Comparison of ENCODE assay signal across 23 cellular contexts in genomic region chrX:13177921-13178320, GRCh38.
DNase-seq lines count a peak whose midpoint lies in the region; ATAC-seq and TF ChIP-seq lines count a peak whose summit lies in the region.
"Had no signal": no experiment of that assay in that cellular context is flagged by ENCODE, and none has a peak within 500 bp of the region (broad histone marks: within the 10 kb centered on the region; RNA-seq: fewer than 3 reads in every experiment).

No MANE protein-coding gene starts in this region.

- H3K4me3 ChIP-seq in CD8-positive, alpha-beta T cell (ENCODE audit: low read depth, low read length) = no peak overlapping the region
- no peak overlapping the region for H3K4me3 ChIP-seq in trophoblast cell (ENCODE audit: low read depth, low read length)
- H3K4me3 ChIP-seq: heart right ventricle, spleen, transverse colon had no signal

- H3K9ac ChIP-seq in trophoblast cell (ENCODE audit: low read length) = no peak overlapping the region

- CTCF ChIA-PET in CD8-positive, alpha-beta T cell (lab: Charles Lee) = interaction anchor here (0.6 to 1.6 kb wide), 3 partner anchors 32 to 310 kb away, joined by 3 to 4 read pairs (median 3); no protein-coding TSS in a partner anchor
- CTCF ChIA-PET in T-cell (lab: Charles Lee) = no interaction called here

- no peak for TF ChIP-seq CTCF in CD8-positive, alpha-beta T cell (IDR thresholded peaks at IDR 0.05)

- no peaks in the 10 kb centered on the region for H3K79me1 ChIP-seq in trophoblast cell (ENCODE audit: low read length)

- no peak overlapping the region for H4K8ac ChIP-seq in trophoblast cell (ENCODE audit: low read depth, low read length)

- POLR2A ChIA-PET in CD8-positive, alpha-beta T cell (lab: Charles Lee) = no interaction called here
- POLR2A ChIA-PET in T-cell (lab: Charles Lee) = no interaction called here

- H2AK5ac ChIP-seq in trophoblast cell (ENCODE audit: low read length) = no peak overlapping the region

- H4K91ac ChIP-seq in trophoblast cell (ENCODE audit: low read depth, low read length) = no peak overlapping the region

- WGBS in trophoblast cell (ENCODE audit: extremely low coverage, insufficient coverage, insufficient read length) = no CpG with 5 or more reads among the region's 3 CpGs

- peak overlapping the region; percentile 64 for H3K27ac Mint-ChIP-seq in CD8-positive, alpha-beta T cell
- H3K27ac Mint-ChIP-seq in T-cell = peak overlapping the region; percentile 49 to 55
- H3K27ac Mint-ChIP-seq: naive B cell had no signal

- no peak overlapping the region for H2BK5ac ChIP-seq in trophoblast cell (ENCODE audit: low read depth, low read length, poor library complexity)

- no peaks in the 10 kb centered on the region for H3K9me3 Mint-ChIP-seq in CD8-positive, alpha-beta T cell
- H3K9me3 Mint-ChIP-seq in T-cell = no peaks in the 10 kb centered on the region

- no peak overlapping the region for H4K12ac ChIP-seq in trophoblast cell (ENCODE audit: low read depth, low read length)

- no peak overlapping the region for H3K4me3 Mint-ChIP-seq in CD8-positive, alpha-beta T cell
- H3K4me3 Mint-ChIP-seq in T-cell = no peak overlapping the region
- H3K4me3 Mint-ChIP-seq: naive B cell had no signal

- no peak overlapping the region for H3K27ac ChIP-seq in CD8-positive, alpha-beta T cell (ENCODE audit: low read depth, low read length)
- H3K27ac ChIP-seq in trophoblast cell (ENCODE audit: low read depth, low read length) = no peak overlapping the region
- H3K27ac ChIP-seq: heart right ventricle, HL-60, spleen, transverse colon had no signal

- DNase-seq in NCI-H2107 treated with DMSO at 0.1 percent for 48 hours (lab: John Stamatoyannopoulos, UW; ENCODE audit: unreplicated experiment) (peak; percentile 22), NCI-H2107 (lab: John Stamatoyannopoulos, UW) (no peak), NCI-H1105 treated with DMSO at 0.1 percent for 48 hours (lab: John Stamatoyannopoulos, UW) (peak; percentile 52), T-cell (no peak), trophoblast cell (no peak), NCI-H2196 treated with DMSO at 0.1 percent for 48 hours (lab: John Stamatoyannopoulos, UW; ENCODE audit: unreplicated experiment) (no peak)
- DNase-seq in CD8-positive, alpha-beta T cell = no peak
- DNase-seq in NK-92 treated with Interleukin-12 subunit alpha and Interleukin-12 subunit beta, amount 100 ng/mL, for 24 hours (lab: John Stamatoyannopoulos, UW) = no peak
- DNase-seq: 8988T; activated CD4-positive, CD25-positive, alpha-beta regulatory T cell treated with anti-CD3 and anti-CD28 coated beads, Interleukin-2, amount 50 U/mL, for 72 hours; AML-193; effector CD4-positive, alpha-beta T cell; heart right ventricle; mesendoderm; naive B cell; NCI-H187; retina; spleen; stimulated activated CD4-positive, alpha-beta T cell treated with anti-CD3 and anti-CD28 coated beads, Interleukin-4, amount 100 ng/mL, for 1 hour; stimulated activated naive CD4-positive, alpha-beta T cell treated with Interleukin-2 at 50 U/mL for 16 hours; transverse colon had no signal

- intact Hi-C loops in CD8-positive, alpha-beta T cell (cut with DNase I, micrococcal nuclease) = no loop called here

- peaks cover 8% of the 10 kb centered on the region for H3K4me1 ChIP-seq in CD8-positive, alpha-beta T cell (ENCODE audit: insufficient read depth, low read length)
- H3K4me1 ChIP-seq in trophoblast cell (ENCODE audit: control insufficient read depth in 1 of 2, insufficient read depth in 2 of 2, low read length in 2 of 2) = no peaks in the 10 kb centered on the region
- H3K4me1 ChIP-seq: heart right ventricle, spleen, transverse colon had no signal

- H3K36me3 Mint-ChIP-seq in CD8-positive, alpha-beta T cell = no peaks in the 10 kb centered on the region
- H3K36me3 Mint-ChIP-seq in T-cell = no peaks in the 10 kb centered on the region

- H3K79me2 ChIP-seq in trophoblast cell (ENCODE audit: control insufficient read depth, insufficient read depth, low read length, poor library complexity) = no peaks in the 10 kb centered on the region

- no peaks in the 10 kb centered on the region for H3K27me3 ChIP-seq in CD8-positive, alpha-beta T cell (ENCODE audit: insufficient read depth, low read length)
- no peaks in the 10 kb centered on the region for H3K27me3 ChIP-seq in trophoblast cell (ENCODE audit: insufficient read depth, low read length)
- H3K27me3 ChIP-seq: transverse colon had no signal

- no peak overlapping the region for H3K14ac ChIP-seq in trophoblast cell (ENCODE audit: low read length)

- ATAC-seq in CD8-positive, alpha-beta T cell = no peak
- ATAC-seq in T-cell (replicated peaks in 1 of 4) = peak in 3 of 4 experiments; percentile 47 to 77 (median 50)
- ATAC-seq: heart right ventricle, HepG2 had no signal

- no peaks in the 10 kb centered on the region for H3K9me3 ChIP-seq in CD8-positive, alpha-beta T cell (ENCODE audit: low read length)
- H3K9me3 ChIP-seq in trophoblast cell (ENCODE audit: insufficient read depth, low read depth, low read length) = no peaks in the 10 kb centered on the region
- H3K9me3 ChIP-seq: heart right ventricle, spleen, transverse colon had no signal

- no peaks in the 10 kb centered on the region for H3K36me3 ChIP-seq in CD8-positive, alpha-beta T cell (ENCODE audit: insufficient read depth, low read length)
- no peaks in the 10 kb centered on the region for H3K36me3 ChIP-seq in trophoblast cell (ENCODE audit: control insufficient read depth in 1 of 2, insufficient read depth in 2 of 2, low read length in 2 of 2)
- H3K36me3 ChIP-seq: heart right ventricle, spleen, transverse colon had no signal

- no peak overlapping the region for H2BK12ac ChIP-seq in trophoblast cell (ENCODE audit: low read length)

- H3K4me2 ChIP-seq in trophoblast cell (ENCODE audit: low read length) = no peak overlapping the region

- H3K27me3 Mint-ChIP-seq in CD8-positive, alpha-beta T cell (ENCODE audit: low read depth) = no peaks in the 10 kb centered on the region
- H3K27me3 Mint-ChIP-seq in T-cell = peaks cover 0 to 32% of the 10 kb centered on the region in 2 donors

- H2BK120ac ChIP-seq in trophoblast cell (ENCODE audit: insufficient read depth, low read length, poor library complexity) = no peak overlapping the region

- peaks cover 10% of the 10 kb centered on the region for H3K4me1 Mint-ChIP-seq in CD8-positive, alpha-beta T cell (ENCODE audit: low read depth)
- H3K4me1 Mint-ChIP-seq in T-cell = peaks cover 8 to 11% (median 8%) of the 10 kb centered on the region in 3 donors

- no peak overlapping the region for H3K23ac ChIP-seq in trophoblast cell (ENCODE audit: low read length)

- no peak overlapping the region for H3K4ac ChIP-seq in trophoblast cell (ENCODE audit: low read depth, low read length)

- no peak overlapping the region for H3K18ac ChIP-seq in trophoblast cell (ENCODE audit: low read length)

- no peak overlapping the region for H2AFZ ChIP-seq in trophoblast cell (ENCODE audit: insufficient read depth, low read length, poor library complexity)

Comparison
In these comparisons a context has a peak if more than half of its experiments do, and no peak if none do; other contexts are left out.
1. DNase-seq: peak in NCI-H2107 treated with DMSO at 0.1 percent for 48 hours (single experiment) and NCI-H1105 treated with DMSO at 0.1 percent for 48 hours (single experiment); none in NCI-H2107 (single experiment), CD8-positive, alpha-beta T cell (0 of 7), T-cell (0 of 34), trophoblast cell (0 of 2), NK-92 treated with Interleukin-12 subunit alpha and Interleukin-12 subunit beta, amount 100 ng/mL, for 24 hours (single experiment) and NCI-H2196 treated with DMSO at 0.1 percent for 48 hours (single experiment).